29 cellular contexts compared by ENCODE assay signal in the genomic region with DNA sequence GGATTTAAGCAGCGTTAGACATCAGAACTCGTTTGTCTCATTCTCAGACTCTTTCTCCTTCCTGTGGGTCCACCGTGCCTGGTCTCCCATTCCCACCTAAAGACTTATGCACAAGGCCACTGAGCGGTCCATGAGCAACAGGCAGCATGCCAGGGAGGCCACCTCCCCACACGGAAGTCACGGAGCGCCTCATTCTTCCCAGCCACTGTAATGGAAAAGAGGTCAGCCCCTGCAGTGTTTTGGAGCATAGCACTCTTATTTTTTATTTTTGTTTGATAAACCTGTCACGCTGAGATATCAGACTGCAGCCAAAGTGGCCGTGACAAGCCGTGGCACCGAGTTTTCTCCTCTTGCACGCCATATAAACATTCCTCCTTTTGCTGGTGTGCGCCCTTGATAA.
DNase-seq lines count a peak whose midpoint lies in the region; ATAC-seq and TF ChIP-seq lines count a peak whose summit lies in the region.
"Had no signal": no experiment of that assay in that cellular context is flagged by ENCODE, and none has a peak within 500 bp of the region (broad histone marks: within the 10 kb centered on the region; RNA-seq: fewer than 3 reads in every experiment).

No MANE protein-coding gene starts in this region.

- ATAC-seq in Right ventricle myocardium inferior, result no peak
- ATAC-seq in aorta (ENCODE audit: low FRiP score), result peak; percentile 21
- ATAC-seq: CD8-positive, alpha-beta T cell; HCT116; PC-3 had no signal

- H3K9me3 ChIP-seq in right atrium auricular region, result no peaks in the 10 kb centered on the region
- peaks cover 2% of the 10 kb centered on the region for H3K9me3 ChIP-seq in aorta (ENCODE audit: control insufficient read depth, low read length)
- no peaks in the 10 kb centered on the region for H3K9me3 ChIP-seq in effector memory CD4-positive, alpha-beta T cell (ENCODE audit: control insufficient read depth, low read length)
- H3K9me3 ChIP-seq: Caco-2 had no signal

- DNase-seq in Right ventricle myocardium inferior (ENCODE audit: missing footprints), result peak; percentile 39
- DNase-seq in right atrium auricular region (ENCODE audit: low spot score), result no peak
- peak; percentile 5 for DNase-seq in cerebellar cortex (ENCODE audit: low spot score)
- DNase-seq in aorta, result peak in 1 of 2 donors; percentile 57
- DNase-seq in effector memory CD4-positive, alpha-beta T cell, result no peak
- no peak for DNase-seq in NCI-H524 (lab: John Stamatoyannopoulos, UW)
- DNase-seq in HEK293T (ENCODE audit: extremely low spot score), result no peak
- DNase-seq: Caco-2; CD8-positive, alpha-beta T cell; EL; GF-D8; Karpas-422; NCI-H1092 treated with DMSO at 0.1 percent for 48 hours; NCI-H1436; NCI-H187; NCI-H2081 treated with DMSO at 0.1 percent for 48 hours; NCI-H2171; NCI-H226; NCI-H510A treated with DMSO at 0.1 percent for 48 hours; NCI-H748 treated with DMSO at 0.1 percent for 48 hours; NK-92 treated with Interleukin-12 subunit alpha and Interleukin-12 subunit beta, amount 100 ng/mL, for 24 hours; PC-3 had no signal

- no peaks in the 10 kb centered on the region for H3K27me3 Mint-ChIP-seq in nephron (ENCODE audit: low read depth)
- H3K27me3 Mint-ChIP-seq: B cell had no signal

- no peaks in the 10 kb centered on the region for H3K9me3 Mint-ChIP-seq in nephron
- H3K9me3 Mint-ChIP-seq: CD8-positive, alpha-beta T cell had no signal

- POLR2A ChIA-PET in HEK293T (lab: Yijun Ruan, JAX), result no interaction called here

- peak overlapping the region in 1 of 3 experiments; percentile 23 for H3K4me3 Mint-ChIP-seq in nephron
- H3K4me3 Mint-ChIP-seq: B cell; CD8-positive, alpha-beta T cell had no signal

- H3K4me3 ChIP-seq in right atrium auricular region (no peak overlapping the region), aorta (ENCODE audit: low read length in 2 of 2) (no peak overlapping the region)
- H3K4me3 ChIP-seq in effector memory CD4-positive, alpha-beta T cell (ENCODE audit: insufficient read depth, low read depth, low read length, poor library complexity, severe bottlenecking), result no peak overlapping the region
- H3K4me3 ChIP-seq: SJSA1 had no signal

- H3K27ac ChIP-seq in right atrium auricular region, result no peak overlapping the region
- H3K27ac ChIP-seq in aorta (ENCODE audit: low read depth in 1 of 2, low read length in 2 of 2), result no peak overlapping the region
- no peak overlapping the region for H3K27ac ChIP-seq in effector memory CD4-positive, alpha-beta T cell (ENCODE audit: insufficient read depth, low read length, poor library complexity, severe bottlenecking)
- H3K27ac ChIP-seq: 22Rv1, C4-2B, HL-60, SJSA1 had no signal

- 39 to 41% methylated on average over 13 of the region's 13 CpGs for WGBS in aorta, 2 donors

- no peaks in the 10 kb centered on the region for H3K27me3 ChIP-seq in right atrium auricular region
- H3K27me3 ChIP-seq in aorta (ENCODE audit: control insufficient read depth in 1 of 2, insufficient read depth in 2 of 2, low read length in 1 of 2), result no peaks in the 10 kb centered on the region
- no peaks in the 10 kb centered on the region for H3K27me3 ChIP-seq in effector memory CD4-positive, alpha-beta T cell (replicated peaks; ENCODE audit: control insufficient read depth, insufficient read depth, low read length, poor library complexity, severe bottlenecking)
- H3K27me3 ChIP-seq: SJSA1 had no signal

- H3K36me3 ChIP-seq in right atrium auricular region (no peaks in the 10 kb centered on the region), aorta (ENCODE audit: control insufficient read depth in 1 of 2, insufficient read depth in 2 of 2, low read length in 1 of 2) (no peaks in the 10 kb centered on the region)
- peaks cover 5% of the 10 kb centered on the region for H3K36me3 ChIP-seq in effector memory CD4-positive, alpha-beta T cell (ENCODE audit: control insufficient read depth, insufficient read depth, low read length)
- H3K36me3 ChIP-seq: SJSA1 had no signal

- intact Hi-C loops in Right ventricle myocardium inferior (cut with DNase I) (no loop called here), aorta (cut with DNase I) (no loop called here)

- peaks cover 64% of the 10 kb centered on the region for H3K4me1 Mint-ChIP-seq in nephron
- H3K4me1 Mint-ChIP-seq: B cell had no signal

- TF ChIP-seq CTCF in right atrium auricular region (IDR thresholded peaks at IDR 0.05) (no peak), nephron (IDR thresholded peaks at IDR 0.05; ENCODE audit: unreplicated experiment in 3 of 3) (no peak)

- H3K4me1 ChIP-seq in right atrium auricular region (peaks cover 0 to 14% of the 10 kb centered on the region in 2 donors), aorta (ENCODE audit: control insufficient read depth in 1 of 2, insufficient read depth in 2 of 2, low read length in 2 of 2) (no peaks in the 10 kb centered on the region)
- no peaks in the 10 kb centered on the region for H3K4me1 ChIP-seq in effector memory CD4-positive, alpha-beta T cell (ENCODE audit: control insufficient read depth, insufficient read depth, low read length, poor library complexity, severe bottlenecking)

- H3K27ac Mint-ChIP-seq in nephron, result peak overlapping the region in 2 of 3 experiments; percentile 76 to 81
- H3K27ac Mint-ChIP-seq: B cell; CD8-positive, alpha-beta T cell had no signal

- H3K36me3 Mint-ChIP-seq in nephron (ENCODE audit: low read depth), result peaks cover 11% of the 10 kb centered on the region

- CTCF ChIA-PET in HEK293T (lab: Yijun Ruan, JAX), result no interaction called here

TF ChIP-seq in HEK293T, 16 proteins besides CTCF, POLR2A, EP300 and RAD21:
- no peak for TF ChIP-seq TARDBP (IDR thresholded peaks at IDR 0.05)
- no peak for TF ChIP-seq SUZ12 (IDR thresholded peaks at IDR 0.05)
- TF ChIP-seq NFRKB (IDR thresholded peaks at IDR 0.05), result no peak
- no peak for TF ChIP-seq ELF4 (IDR thresholded peaks at IDR 0.05)
- no peak for TF ChIP-seq PKNOX1 (IDR thresholded peaks at IDR 0.05)
- no peak for TF ChIP-seq FOXM1 (IDR thresholded peaks at IDR 0.05; ENCODE audit: borderline replicate concordance)
- no peak for TF ChIP-seq FOXK2 (IDR thresholded peaks at IDR 0.05)
- no peak for TF ChIP-seq ZNF384 (IDR thresholded peaks at IDR 0.05)
- TF ChIP-seq BHLHE40 (IDR thresholded peaks at IDR 0.05; ENCODE audit: borderline replicate concordance), result no peak
- TF ChIP-seq L3MBTL2 (conservative IDR thresholded peaks at IDR 0.05), result no peak
- no peak for TF ChIP-seq HDGF (IDR thresholded peaks at IDR 0.05; ENCODE audit: borderline replicate concordance)
- no peak for TF ChIP-seq FOXA1 (IDR thresholded peaks at IDR 0.05)
- no peak for TF ChIP-seq SP1 (IDR thresholded peaks at IDR 0.05)
- TF ChIP-seq CTBP1 (IDR thresholded peaks at IDR 0.05; ENCODE audit: borderline replicate concordance), result no peak
- no peak for TF ChIP-seq ARNT (IDR thresholded peaks at IDR 0.05)
- no peak for TF ChIP-seq LEF1 (IDR thresholded peaks at IDR 0.05; ENCODE audit: borderline replicate concordance)

Comparison
In these comparisons a context has a peak if more than half of its experiments do, and no peak if none do; other contexts are left out.
1. DNase-seq: peak in Right ventricle myocardium inferior (single experiment) and cerebellar cortex (single experiment); none in right atrium auricular region (single experiment), effector memory CD4-positive, alpha-beta T cell (0 of 3), NCI-H524 (0 of 2) and HEK293T (single experiment).